Comparison of ENCODE assay signal across 8 cellular contexts in the genomic region with DNA sequence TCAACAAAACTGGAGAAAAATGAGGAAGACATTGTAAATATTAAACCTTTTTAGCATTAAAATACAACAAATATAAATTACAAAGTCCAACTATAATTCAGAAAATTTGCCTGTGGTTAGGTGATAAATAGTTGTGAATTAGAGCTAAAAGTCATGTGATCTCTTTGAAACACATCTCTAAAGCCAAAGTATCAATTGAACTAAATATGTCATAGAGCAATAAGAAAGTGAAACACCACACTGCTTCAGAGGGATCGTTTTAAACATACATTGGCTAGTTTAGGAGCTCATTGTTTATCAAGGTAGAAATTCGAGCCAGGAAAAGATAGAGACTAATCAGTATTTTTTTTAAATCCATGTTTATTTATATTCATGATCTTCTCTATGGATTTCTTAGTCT.
"Had no signal": no experiment of that assay in that cellular context is flagged by ENCODE, and none has a peak within 500 bp of the region (broad histone marks: within the 10 kb centered on the region; RNA-seq: fewer than 3 reads in every experiment).

No MANE protein-coding gene starts in this region.

- H2AFZ ChIP-seq: GM23248 had no signal

- H3K4me3 ChIP-seq: GM23248, HAP-1 had no signal

- H3K9ac ChIP-seq: GM23248 had no signal

- H3K36me3 ChIP-seq: HAP-1 had no signal

- DNase-seq: GM23248, GOT3, H7, HFFc6 had no signal

- FAIRE-seq: HepG2 had no signal

- H3K36me3 Mint-ChIP-seq: IgD-negative memory B cell had no signal

- H3K27ac Mint-ChIP-seq: HFFc6 had no signal

- H3K27me3 Mint-ChIP-seq: IgD-negative memory B cell had no signal

- H3K27ac ChIP-seq: GM23248, HL-60 had no signal

- H3K4me1 Mint-ChIP-seq: IgD-negative memory B cell had no signal

- H3K9me3 ChIP-seq: HAP-1 had no signal

- H3K4me3 Mint-ChIP-seq: HFFc6, IgD-negative memory B cell had no signal

- H3K4me1 ChIP-seq: HAP-1 had no signal
